Comparison of ENCODE assay signal across 1 cellular context in genomic region chr2:179701524-179702110, GRCh38.
TF ChIP-seq lines count a peak whose summit lies in the region.

No MANE protein-coding gene starts in this region.

TF ChIP-seq in SK-N-SH, 30 proteins besides CTCF, POLR2A, EP300 and RAD21 (continued from another document):
- TF ChIP-seq REST (IDR thresholded peaks at IDR 0.05; ENCODE audit: low read depth, low read length) (no peak), YY1 (IDR thresholded peaks at IDR 0.05; ENCODE audit: low read depth) (no peak), JUND (IDR thresholded peaks at IDR 0.05) (peak; percentile 23; the same call in 1 of the 2 replicates), ZBTB33 (IDR thresholded peaks at IDR 0.05; ENCODE audit: borderline replicate concordance, low read depth) (0 out of 2 replicates have a peak, but pooled peaks have one; percentile 33), PBX3 (IDR thresholded peaks at IDR 0.05) (peak; percentile 61), TCF12 (IDR thresholded peaks at IDR 0.05) (peak; percentile 71), NFIC (IDR thresholded peaks at IDR 0.05; ENCODE audit: borderline replicate concordance) (peak; percentile 75), GABPA (IDR thresholded peaks at IDR 0.05; ENCODE audit: low read depth) (no peak), GATA2 (CRISPR knock-in tag; IDR thresholded peaks at IDR 0.05) (no peak), SIN3A (IDR thresholded peaks at IDR 0.05; ENCODE audit: borderline replicate concordance, low read depth, low read length) (0 out of 2 replicates have a peak, but pooled peaks have one; percentile 22)
